15 cellular contexts compared by ENCODE assay signal in the genomic region with DNA sequence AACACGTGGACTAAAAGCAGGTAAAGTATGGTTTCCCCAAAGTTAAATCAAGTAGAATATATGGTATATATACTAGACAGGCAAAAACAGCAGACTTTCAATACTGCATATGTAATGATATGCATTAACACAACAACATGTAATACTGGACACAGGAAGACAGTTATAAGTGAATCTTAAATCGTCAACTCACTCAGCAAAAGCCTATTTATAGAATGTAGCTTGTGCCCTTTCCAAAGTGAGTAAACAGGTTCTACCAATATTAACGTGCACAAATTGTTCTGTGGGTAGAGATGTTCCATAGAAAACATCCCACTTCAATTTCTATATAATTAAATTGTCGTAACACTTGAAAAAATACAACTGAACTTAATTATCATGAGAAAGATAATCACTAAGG. TPM values are rescaled to one million over a fixed set of nuclear protein-coding genes. Genes with fewer than 3 reads are reported as not detected.
DNase-seq lines count a peak whose midpoint lies in the region; ATAC-seq and TF ChIP-seq lines count a peak whose summit lies in the region.
"Had no signal": no experiment of that assay in that cellular context is flagged by ENCODE, and none has a peak within 500 bp of the region (broad histone marks: within the 10 kb centered on the region; RNA-seq: fewer than 3 reads in every experiment).

No MANE protein-coding gene starts in this region.

- H3K36me3 ChIP-seq in heart left ventricle (peaks cover 0 to 4% (median 0%) of the 10 kb centered on the region in 9 donors), left ventricle myocardium inferior (peaks cover under 1% of the 10 kb centered on the region), KMS-11 (ENCODE audit: insufficient read depth) (no peaks in the 10 kb centered on the region), vagina (no peaks in the 10 kb centered on the region)

- H3K36me3 Mint-ChIP-seq in T-helper 17 cell (ENCODE audit: low read depth): no peaks in the 10 kb centered on the region

- no peaks in the 10 kb centered on the region for H4K20me1 ChIP-seq in KMS-11 (ENCODE audit: insufficient read depth)

- H3K27ac ChIP-seq in heart left ventricle (peak overlapping the region in 4 of 12 donors; percentile 2 to 25 (median 6)), left ventricle myocardium inferior (replicated peaks) (no peak overlapping the region), KMS-11 (no peak overlapping the region), vagina (no peak overlapping the region)
- H3K27ac ChIP-seq: GM23248 had no signal

- H3K4me3 Mint-ChIP-seq in T-helper 17 cell: no peak overlapping the region
- H3K4me3 Mint-ChIP-seq: B cell; CD14-positive monocyte; CD8-positive, alpha-beta memory T cell had no signal

- ATAC-seq in heart left ventricle (peak; percentile 45 to 70 (median 64)), T-helper 17 cell (no peak)
- ATAC-seq: HCT116, HepG2 had no signal

- no peaks in the 10 kb centered on the region; the same call in 1 of the 2 replicates for H3K79me2 ChIP-seq in KMS-11 (ENCODE audit: insufficient read depth, low read depth)

- H3K4me3 ChIP-seq in heart left ventricle: no peak overlapping the region
- H3K4me3 ChIP-seq in left ventricle myocardium inferior: no peak overlapping the region
- H3K4me3 ChIP-seq in KMS-11 (IDR thresholded peaks at IDR 0.05; ENCODE audit: insufficient read depth, low read depth, low read length): no peak overlapping the region
- H3K4me3 ChIP-seq in vagina: no peak overlapping the region
- H3K4me3 ChIP-seq: GM23248 had no signal

- no peak overlapping the region for H2AFZ ChIP-seq in KMS-11 (ENCODE audit: low read depth)
- H2AFZ ChIP-seq: GM23248 had no signal

- no peak overlapping the region for H3K9ac ChIP-seq in KMS-11
- H3K9ac ChIP-seq: GM23248 had no signal

- no peak for TF ChIP-seq POLR2A in heart left ventricle (IDR thresholded peaks at IDR 0.05)
- no peak for TF ChIP-seq POLR2A in vagina (IDR thresholded peaks at IDR 0.05)

- H3K4me2 ChIP-seq in KMS-11: peak overlapping the region; percentile 38; the same call in 1 of the 2 replicates

- H3K27me3 ChIP-seq in heart left ventricle (no peaks in the 10 kb centered on the region), left ventricle myocardium inferior (ENCODE audit: low read depth) (no peaks in the 10 kb centered on the region), KMS-11 (ENCODE audit: insufficient read depth, low read depth) (no peaks in the 10 kb centered on the region), vagina (no peaks in the 10 kb centered on the region)

- H3K4me1 ChIP-seq in heart left ventricle (peaks cover 0 to 39% (median 15%) of the 10 kb centered on the region in 12 donors), left ventricle myocardium inferior (peaks cover 56% of the 10 kb centered on the region), KMS-11 (ENCODE audit: low read depth, poor library complexity, severe bottlenecking) (peaks cover 75% of the 10 kb centered on the region), vagina (no peaks in the 10 kb centered on the region)
- H3K4me1 ChIP-seq: Caco-2 had no signal

- peak overlapping the region; percentile 86 for H3K27ac Mint-ChIP-seq in T-helper 17 cell
- H3K27ac Mint-ChIP-seq: B cell; CD14-positive monocyte; CD8-positive, alpha-beta memory T cell had no signal

- intact Hi-C loops in heart left ventricle (cut with DNase I) (no loop called here), left ventricle myocardium inferior (cut with micrococcal nuclease) (no loop called here), vagina (cut with DNase I) (no loop called here)

- DNase-seq in heart left ventricle (no peak), left ventricle myocardium inferior (no peak), T-helper 17 cell (no peak), RKO (ENCODE audit: low spot score) (no peak), vagina (ENCODE audit: extremely low spot score in 2 of 2) (no peak), GDM1 (lab: John Stamatoyannopoulos, UW) (no peak)
- DNase-seq: Caco-2; CD8-positive, alpha-beta memory T cell; DND-41; GM23248 had no signal

- peaks cover 34% of the 10 kb centered on the region for H3K4me1 Mint-ChIP-seq in T-helper 17 cell

- H3K9me3 ChIP-seq in heart left ventricle (no peaks in the 10 kb centered on the region), left ventricle myocardium inferior (replicated peaks) (no peaks in the 10 kb centered on the region), T-helper 17 cell (ENCODE audit: control insufficient read depth, low read length, poor library complexity, severe bottlenecking) (no peaks in the 10 kb centered on the region), vagina (no peaks in the 10 kb centered on the region)
- H3K9me3 ChIP-seq: Caco-2 had no signal

- H3K27me3 Mint-ChIP-seq in T-helper 17 cell: no peaks in the 10 kb centered on the region
- H3K27me3 Mint-ChIP-seq: B cell; CD8-positive, alpha-beta memory T cell had no signal

- 55 to 65% (median 59%) methylated on average over 4 of the region's 4 CpGs for WGBS in heart left ventricle, 4 donors

- TF ChIP-seq CTCF in heart left ventricle (IDR thresholded peaks at IDR 0.05) (no peak), left ventricle myocardium inferior (IDR thresholded peaks at IDR 0.05; ENCODE audit: borderline replicate concordance) (no peak), KMS-11 (conservative IDR thresholded peaks at IDR 0.05; ENCODE audit: low read depth, low read length) (no peak), vagina (IDR thresholded peaks at IDR 0.05) (no peak)

RNA-seq across cellular contexts. Expression of gene FAM241A, which starts 30.6 kb away (rescaled TPM):
- total RNA-seq in heart left ventricle (10 to 100 TPM in 1 of 9 donors, 1 to 10 TPM in 8; 5.4 to 10.3 (median 8.5) TPM), left ventricle myocardium inferior (7.6 TPM), T-helper 17 cell (1 to 10 TPM; 2.8 to 3.7 TPM), vagina (3.4 TPM)
- polyA plus RNA-seq in heart left ventricle: 1 to 10 TPM; 5.3 to 5.8 TPM

RNA-seq across cellular contexts. Expression of gene AP1AR, which starts 55.7 kb away (rescaled TPM):
- total RNA-seq in heart left ventricle (10 to 100 TPM in 2 of 9 donors, 1 to 10 TPM in 7; 6.8 to 17.3 (median 9.2) TPM), left ventricle myocardium inferior (9.6 TPM), T-helper 17 cell (10 to 100 TPM; 10.4 to 15.2 TPM), vagina (28.2 TPM)
- polyA plus RNA-seq in heart left ventricle: 10 to 100 TPM in 1 of 2 donors, 1 to 10 TPM in 1; 3.7 to 13.6 TPM
